Comparison of ENCODE assay signal across 16 cellular contexts in genomic region chrX:24692305-24692704, GRCh38. TPM values are rescaled to one million over a fixed set of nuclear protein-coding genes. Genes with fewer than 3 reads are reported as not detected.
DNase-seq lines count a peak whose midpoint lies in the region; ATAC-seq and TF ChIP-seq lines count a peak whose summit lies in the region.
"Had no signal": no experiment of that assay in that cellular context is flagged by ENCODE, and none has a peak within 500 bp of the region (broad histone marks: within the 10 kb centered on the region; RNA-seq: fewer than 3 reads in every experiment).

No MANE protein-coding gene starts in this region.

- H3K9me2 ChIP-seq in PC-9 (ENCODE audit: insufficient read depth), result no peaks in the 10 kb centered on the region

- H3K4me2 ChIP-seq in mammary epithelial cell (ENCODE audit: insufficient read depth, low read depth, low read length) (no peak overlapping the region), PC-9 (no peak overlapping the region; the same call in 1 of the 2 replicates)

- H3K4me3 ChIP-seq in mammary epithelial cell (replicated peaks in 1 of 3; ENCODE audit: insufficient read depth in 1 of 3, low read depth in 2 of 3, low read length in 3 of 3) (no peak overlapping the region), breast epithelium (no peak overlapping the region), PC-9 (no peak overlapping the region), iPS-18a (ENCODE audit: low read length) (peak overlapping the region; percentile 99)

- H3K27ac ChIP-seq in mammary epithelial cell (ENCODE audit: insufficient read depth, low read depth, low read length) (no peak overlapping the region), breast epithelium (no peak overlapping the region), PC-9 (no peak overlapping the region), iPS-18a (ENCODE audit: low read length) (no peak overlapping the region)
- H3K27ac ChIP-seq: HL-60 had no signal

- H3K4me1 ChIP-seq in mammary epithelial cell (ENCODE audit: insufficient read depth, low read length) (peaks cover 8% of the 10 kb centered on the region), breast epithelium (no peaks in the 10 kb centered on the region), PC-9 (replicated peaks; ENCODE audit: insufficient read depth) (peaks cover 13% of the 10 kb centered on the region), iPS-18a (ENCODE audit: control insufficient read depth, low read depth, low read length) (peaks cover 16% of the 10 kb centered on the region)

- dilution Hi-C loops in mammary epithelial cell (cut with HindIII; ENCODE audit: low sequenced_read_pairs), result no loop called here

- no peak overlapping the region for H3K9ac ChIP-seq in mammary epithelial cell (ENCODE audit: insufficient read depth, low read length)
- no peak overlapping the region for H3K9ac ChIP-seq in iPS-18a (ENCODE audit: low read length)

- H3K36me3 Mint-ChIP-seq in stimulated activated naive B cell treated with anti-CD40 and anti-IgM and Interleukin-4, amounts not matched to agents 10 μg/mL and 1 μg/mL and 100 μg/mL, for 72 hours, result peaks cover 2 to 4% of the 10 kb centered on the region in 2 donors
- H3K36me3 Mint-ChIP-seq: memory B cell had no signal

- H3K79me2 ChIP-seq in mammary epithelial cell (ENCODE audit: insufficient read depth, low read length), result peaks cover 35% of the 10 kb centered on the region
- H3K79me2 ChIP-seq in PC-9 (ENCODE audit: low read depth), result peaks cover 35% of the 10 kb centered on the region

- no peak for TF ChIP-seq CTCF in mammary epithelial cell (conservative IDR thresholded peaks at IDR 0.05 in 1 of 2, IDR thresholded peaks at IDR 0.05 in 1 of 2; ENCODE audit: extremely low read depth in 1 of 2, insufficient read depth in 1 of 2, low read depth in 1 of 2, low read length in 2 of 2)
- TF ChIP-seq CTCF in breast epithelium (IDR thresholded peaks at IDR 0.05), result no peak
- TF ChIP-seq CTCF in PC-9 (conservative IDR thresholded peaks at IDR 0.05), result no peak

- no peaks in the 10 kb centered on the region for H3K36me3 ChIP-seq in mammary epithelial cell (ENCODE audit: insufficient read depth, low read length)
- no peaks in the 10 kb centered on the region for H3K36me3 ChIP-seq in breast epithelium
- no peaks in the 10 kb centered on the region for H3K36me3 ChIP-seq in PC-9 (ENCODE audit: low read depth)
- H3K36me3 ChIP-seq in iPS-18a (ENCODE audit: control insufficient read depth, low read depth, low read length), result peaks cover 13% of the 10 kb centered on the region

- WGBS in mammary epithelial cell (ENCODE audit: low coverage, missing lambda C conversion rate), result 76% methylated on average over 4 of the region's 4 CpGs

- ATAC-seq in stimulated activated naive B cell treated with anti-CD40 and anti-IgM and Interleukin-4, amounts not matched to agents 10 μg/mL and 1 μg/mL and 100 μg/mL, for 72 hours (replicated peaks), result no peak
- ATAC-seq in GM19467 (IDR thresholded peaks at IDR 0.05; ENCODE audit: unreplicated experiment), result no peak
- ATAC-seq: activated CD8-positive, alpha-beta T cell treated with anti-CD3 and anti-CD28 coated beads for 36 hours had no signal

- DNase-seq in mammary epithelial cell (no peak), breast epithelium (ENCODE audit: low spot score in 2 of 2) (no peak), PC-9 (no peak), HEK293T (ENCODE audit: extremely low spot score) (no peak), KBM-7 (no peak)
- no peak for DNase-seq in stimulated activated naive B cell treated with anti-CD40 and anti-IgM and Interleukin-4, amounts not matched to agents 10 μg/mL and 1 μg/mL and 100 μg/mL, for 72 hours
- DNase-seq: activated CD8-positive, alpha-beta T cell treated with anti-CD3 and anti-CD28 coated beads for 36 hours; HCEC 1CT; NCI-H1930; posterior cingulate gyrus; stimulated activated CD4-positive, alpha-beta T cell treated with anti-CD3 and anti-CD28 coated beads, Interleukin-12 subunit alpha, Interleukin-12 subunit beta, amount 100 ng/mL, for 4 hours had no signal

- no peaks in the 10 kb centered on the region for H3K9me3 ChIP-seq in mammary epithelial cell (replicated peaks; ENCODE audit: insufficient read depth, low read length)
- H3K9me3 ChIP-seq in breast epithelium, result no peaks in the 10 kb centered on the region
- H3K9me3 ChIP-seq in PC-9 (ENCODE audit: insufficient read depth, low read depth), result no peaks in the 10 kb centered on the region
- no peaks in the 10 kb centered on the region for H3K9me3 ChIP-seq in iPS-18a (ENCODE audit: control insufficient read depth, low read depth, low read length)

- no peak overlapping the region for H3K4me3 Mint-ChIP-seq in stimulated activated naive B cell treated with anti-CD40 and anti-IgM and Interleukin-4, amounts not matched to agents 10 μg/mL and 1 μg/mL and 100 μg/mL, for 72 hours

- H4K20me1 ChIP-seq in mammary epithelial cell (ENCODE audit: insufficient read depth, low read length), result no peaks in the 10 kb centered on the region
- no peaks in the 10 kb centered on the region for H4K20me1 ChIP-seq in PC-9 (ENCODE audit: insufficient read depth)

- in situ Hi-C loops in mammary epithelial cell (cut with MboI; ENCODE audit: low sequenced_read_pairs in 2 of 2) (no loop called here), KBM-7 (cut with MboI; ENCODE audit: low pct_unique_long_range_greater_than_20kb, low sequenced_read_pairs) (no loop called here)

- CTCF ChIA-PET in mammary epithelial cell (lab: Charles Lee; ENCODE audit: low non-redundant PET) (no interaction called here), PC-9 (lab: Charles Lee) (no interaction called here), HEK293T (lab: Yijun Ruan, JAX) (interaction anchor here (0.6 kb wide), 1 partner anchor 350 kb away, joined by 4 read pairs; no protein-coding TSS in a partner anchor)

- TF ChIP-seq POLR2A in breast epithelium (IDR thresholded peaks at IDR 0.05), result no peak

- H3F3A ChIP-seq in PC-9 (ENCODE audit: insufficient read depth, low read depth), result no peaks in the 10 kb centered on the region

- peak overlapping the region; percentile 59 for H3K27ac Mint-ChIP-seq in stimulated activated naive B cell treated with anti-CD40 and anti-IgM and Interleukin-4, amounts not matched to agents 10 μg/mL and 1 μg/mL and 100 μg/mL, for 72 hours
- H3K27ac Mint-ChIP-seq: memory B cell had no signal

- POLR2A ChIA-PET in PC-9 (lab: Charles Lee; ENCODE audit: unreplicated experiment), result no interaction called here
- POLR2A ChIA-PET in HEK293T (lab: Yijun Ruan, JAX), result no interaction called here

- BruUV-seq in mammary epithelial cell (replicated peaks; lab: Mats Ljungman, UMichigan), result no TSS peak
- BruUV-seq in PC-9 (replicated peaks; lab: Mats Ljungman, UMichigan), result no TSS peak

- H3K9me3 Mint-ChIP-seq in stimulated activated naive B cell treated with anti-CD40 and anti-IgM and Interleukin-4, amounts not matched to agents 10 μg/mL and 1 μg/mL and 100 μg/mL, for 72 hours, result no peaks in the 10 kb centered on the region
- H3K9me3 Mint-ChIP-seq: activated CD8-positive, alpha-beta T cell treated with anti-CD3 and anti-CD28 coated beads for 36 hours; memory B cell had no signal

- H3K4me1 Mint-ChIP-seq in stimulated activated naive B cell treated with anti-CD40 and anti-IgM and Interleukin-4, amounts not matched to agents 10 μg/mL and 1 μg/mL and 100 μg/mL, for 72 hours, result peaks cover 6 to 7% of the 10 kb centered on the region in 2 donors

- H3K27me3 ChIP-seq in mammary epithelial cell (ENCODE audit: insufficient read depth, low read length) (no peaks in the 10 kb centered on the region), breast epithelium (no peaks in the 10 kb centered on the region), PC-9 (ENCODE audit: insufficient read depth, low read depth) (no peaks in the 10 kb centered on the region), iPS-18a (ENCODE audit: control insufficient read depth, insufficient read depth, low read length) (no peaks in the 10 kb centered on the region)

- H2AFZ ChIP-seq in mammary epithelial cell (ENCODE audit: low read depth, low read length) (peak overlapping the region; percentile 36), PC-9 (peak overlapping the region; percentile 85; the same call in 1 of the 2 replicates)

- intact Hi-C loops in mammary epithelial cell (cut with micrococcal nuclease), result loop anchor here (5.0 kb wide), 1 partner anchor 295 kb away; no protein-coding TSS in a partner anchor
- intact Hi-C loops in breast epithelium (cut with DNase I; ENCODE audit: low total_unique reads), result no loop called here
- intact Hi-C loops in PC-9 (cut with micrococcal nuclease; ENCODE audit: unreplicated experiment), result no loop called here

- H3K27me3 Mint-ChIP-seq in stimulated activated naive B cell treated with anti-CD40 and anti-IgM and Interleukin-4, amounts not matched to agents 10 μg/mL and 1 μg/mL and 100 μg/mL, for 72 hours, result no peaks in the 10 kb centered on the region
- H3K27me3 Mint-ChIP-seq: activated CD8-positive, alpha-beta T cell treated with anti-CD3 and anti-CD28 coated beads for 36 hours; memory B cell had no signal

TF ChIP-seq in HEK293T, 16 proteins besides CTCF, POLR2A, EP300 and RAD21:
- no peak for TF ChIP-seq NFRKB (IDR thresholded peaks at IDR 0.05)
- no peak for TF ChIP-seq LEF1 (IDR thresholded peaks at IDR 0.05; ENCODE audit: borderline replicate concordance)
- TF ChIP-seq ARNT (IDR thresholded peaks at IDR 0.05), result no peak
- TF ChIP-seq TARDBP (IDR thresholded peaks at IDR 0.05), result no peak

RNA-seq across cellular contexts. Expression of gene POLA1, which starts 1.4 kb away (rescaled TPM):
- total RNA-seq in mammary epithelial cell (10 to 100 TPM in 1 of 2 donors, 1 to 10 TPM in 1; 9.8 to 14.8 TPM), breast epithelium (10 to 100 TPM in 2 of 3 donors, 1 to 10 TPM in 1; 8.2 to 21.8 (median 20.3) TPM), PC-9 (2021) (17.4 and 24.6 TPM in 2 replicates)
- 3.9 TPM for polyA plus RNA-seq in mammary epithelial cell
- polyA minus RNA-seq in mammary epithelial cell, result 7.5 TPM

RNA-seq across cellular contexts. Expression of gene PCYT1B, which starts 45.2 kb away (rescaled TPM):
- total RNA-seq in mammary epithelial cell (10 to 100 TPM; 12.1 to 18.3 TPM), breast epithelium (under 1 TPM; 0.16 to 0.73 (median 0.33) TPM), PC-9 (2021) (not detected in 2 replicates)
- 17.8 TPM for polyA plus RNA-seq in mammary epithelial cell
- 17.2 TPM for polyA minus RNA-seq in mammary epithelial cell
- total RNA-seq: subcutaneous adipose tissue had no signal

Comparison
In these comparisons a context has a peak if more than half of its experiments do, and no peak if none do; other contexts are left out.
1. RNA of gene PCYT1B, which starts 45.2 kb away (total RNA-seq): 12.1 to 18.3 TPM in mammary epithelial cell; 0.16 to 0.73 TPM in breast epithelium and not detected in PC-9; every median in the first group is over 4 times any median in the second.